Comparison of ENCODE assay signal across 22 cellular contexts in genomic region chr6:19535351-19535750, GRCh38.
DNase-seq lines count a peak whose midpoint lies in the region; ATAC-seq, FAIRE-seq and TF ChIP-seq lines count a peak whose summit lies in the region.
"Had no signal": no experiment of that assay in that cellular context is flagged by ENCODE, and none has a peak within 500 bp of the region (broad histone marks: within the 10 kb centered on the region; RNA-seq: fewer than 3 reads in every experiment).

No MANE protein-coding gene starts in this region.

- no peaks in the 10 kb centered on the region for H3K27me3 Mint-ChIP-seq in chondrocyte (ENCODE audit: low read depth)
- no peaks in the 10 kb centered on the region for H3K27me3 Mint-ChIP-seq in activated CD4-positive, alpha-beta memory T cell treated with anti-CD3 and anti-CD28 coated beads, Interleukin-2, amount 10 ng/mL, durations not matched to agents 7 days and 5 days
- H3K27me3 Mint-ChIP-seq: activated naive CD8-positive, alpha-beta T cell treated with anti-CD3 and anti-CD28 coated beads, Interleukin-2, amount 50 U/mL, for 24 hours; effector memory CD8-positive, alpha-beta T cell had no signal

- POLR2A ChIA-PET in activated CD4-positive, alpha-beta memory T cell treated with anti-CD3 and anti-CD28 coated beads, Interleukin-2, amount 10 ng/mL, durations not matched to agents 7 days and 5 days (lab: Charles Lee): no interaction called here

- CTCF ChIA-PET in activated CD4-positive, alpha-beta memory T cell treated with anti-CD3 and anti-CD28 coated beads, Interleukin-2, amount 10 ng/mL, durations not matched to agents 7 days and 5 days (lab: Charles Lee): no interaction called here

- no peak for ATAC-seq in HG03045 (IDR thresholded peaks at IDR 0.05; ENCODE audit: unreplicated experiment)
- ATAC-seq: activated naive CD8-positive, alpha-beta T cell treated with anti-CD3 and anti-CD28 coated beads, Interleukin-2, amount 50 U/mL, for 24 hours; CD8-positive, alpha-beta T cell; effector memory CD8-positive, alpha-beta T cell; gastroesophageal sphincter had no signal

- H3K27ac Mint-ChIP-seq in chondrocyte (ENCODE audit: unreplicated experiment): no peak overlapping the region
- H3K27ac Mint-ChIP-seq in activated CD4-positive, alpha-beta memory T cell treated with anti-CD3 and anti-CD28 coated beads, Interleukin-2, amount 10 ng/mL, durations not matched to agents 7 days and 5 days: no peak overlapping the region
- H3K27ac Mint-ChIP-seq: activated naive CD8-positive, alpha-beta T cell treated with anti-CD3 and anti-CD28 coated beads, Interleukin-2, amount 50 U/mL, for 24 hours; brain; CD8-positive, alpha-beta T cell; effector memory CD8-positive, alpha-beta T cell had no signal

- no peaks in the 10 kb centered on the region for H3K36me3 Mint-ChIP-seq in chondrocyte (ENCODE audit: low read depth)
- H3K36me3 Mint-ChIP-seq in activated CD4-positive, alpha-beta memory T cell treated with anti-CD3 and anti-CD28 coated beads, Interleukin-2, amount 10 ng/mL, durations not matched to agents 7 days and 5 days (ENCODE audit: low read depth): no peaks in the 10 kb centered on the region
- H3K36me3 Mint-ChIP-seq: brain; CD8-positive, alpha-beta T cell had no signal

- DNase-seq in DMS79 treated with DMSO at 0.1 percent for 48 hours (lab: John Stamatoyannopoulos, UW) (peak; percentile 86), NCI-H128 (lab: John Stamatoyannopoulos, UW; ENCODE audit: unreplicated experiment) (peak; percentile 52), NCI-H510A (lab: John Stamatoyannopoulos, UW) (peak; percentile 29), foreskin melanocyte (peak; percentile 90), chondrocyte (ENCODE audit: low spot score) (no peak), urothelium cell line (ENCODE audit: low spot score) (no peak)
- no peak for DNase-seq in activated CD4-positive, alpha-beta memory T cell treated with anti-CD3 and anti-CD28 coated beads, Interleukin-2, amount 10 ng/mL, durations not matched to agents 7 days and 5 days
- DNase-seq: activated CD8-positive, alpha-beta memory T cell treated with anti-CD3 and anti-CD28 coated beads, Interleukin-2, amount 50 U/mL, for 48 hours; activated naive CD8-positive, alpha-beta T cell treated with anti-CD3 and anti-CD28 coated beads, Interleukin-2, amount 50 U/mL, for 24 hours; CD8-positive, alpha-beta T cell; colonic mucosa; effector memory CD8-positive, alpha-beta T cell; GM23248; MV-4-11; NCI-H524 treated with DMSO at 0.1 percent for 48 hours; stimulated activated CD4-positive, alpha-beta T cell treated with anti-CD3 and anti-CD28 coated beads, Interleukin-4, amount 100 ng/mL, for 1 hour; stimulated activated naive CD4-positive, alpha-beta T cell; T-helper 9 cell had no signal

- no peaks in the 10 kb centered on the region for H3K9me3 Mint-ChIP-seq in chondrocyte (ENCODE audit: low read depth)
- H3K9me3 Mint-ChIP-seq in activated CD4-positive, alpha-beta memory T cell treated with anti-CD3 and anti-CD28 coated beads, Interleukin-2, amount 10 ng/mL, durations not matched to agents 7 days and 5 days: peaks cover 4% of the 10 kb centered on the region
- H3K9me3 Mint-ChIP-seq: activated naive CD8-positive, alpha-beta T cell treated with anti-CD3 and anti-CD28 coated beads, Interleukin-2, amount 50 U/mL, for 24 hours had no signal

- FAIRE-seq in urothelium cell line (lab: Jason Lieb, UNC): no peak
- FAIRE-seq: keratinocyte had no signal

- no peak for TF ChIP-seq CTCF in chondrocyte (IDR thresholded peaks at IDR 0.05)

- no peak overlapping the region for H3K4me3 Mint-ChIP-seq in chondrocyte (ENCODE audit: unreplicated experiment)
- no peak overlapping the region for H3K4me3 Mint-ChIP-seq in activated CD4-positive, alpha-beta memory T cell treated with anti-CD3 and anti-CD28 coated beads, Interleukin-2, amount 10 ng/mL, durations not matched to agents 7 days and 5 days
- H3K4me3 Mint-ChIP-seq: activated naive CD8-positive, alpha-beta T cell treated with anti-CD3 and anti-CD28 coated beads, Interleukin-2, amount 50 U/mL, for 24 hours; brain; CD8-positive, alpha-beta T cell; effector memory CD8-positive, alpha-beta T cell had no signal

- H3K4me1 Mint-ChIP-seq in chondrocyte (ENCODE audit: low read depth): no peaks in the 10 kb centered on the region
- no peaks in the 10 kb centered on the region for H3K4me1 Mint-ChIP-seq in activated CD4-positive, alpha-beta memory T cell treated with anti-CD3 and anti-CD28 coated beads, Interleukin-2, amount 10 ng/mL, durations not matched to agents 7 days and 5 days
- H3K4me1 Mint-ChIP-seq: activated naive CD8-positive, alpha-beta T cell treated with anti-CD3 and anti-CD28 coated beads, Interleukin-2, amount 50 U/mL, for 24 hours had no signal

Comparison
In these comparisons a context has a peak if more than half of its experiments do, and no peak if none do; other contexts are left out.
1. DNase-seq: peak in DMS79 treated with DMSO at 0.1 percent for 48 hours (single experiment), NCI-H128 (single experiment), NCI-H510A (single experiment) and foreskin melanocyte (single experiment); none in chondrocyte (single experiment), activated CD4-positive, alpha-beta memory T cell treated with anti-CD3 and anti-CD28 coated beads, Interleukin-2, amount 10 ng/mL, durations not matched to agents 7 days and 5 days (single experiment) and urothelium cell line (single experiment).